ENCODE assay signal across 8 cellular contexts in the genomic region with DNA sequence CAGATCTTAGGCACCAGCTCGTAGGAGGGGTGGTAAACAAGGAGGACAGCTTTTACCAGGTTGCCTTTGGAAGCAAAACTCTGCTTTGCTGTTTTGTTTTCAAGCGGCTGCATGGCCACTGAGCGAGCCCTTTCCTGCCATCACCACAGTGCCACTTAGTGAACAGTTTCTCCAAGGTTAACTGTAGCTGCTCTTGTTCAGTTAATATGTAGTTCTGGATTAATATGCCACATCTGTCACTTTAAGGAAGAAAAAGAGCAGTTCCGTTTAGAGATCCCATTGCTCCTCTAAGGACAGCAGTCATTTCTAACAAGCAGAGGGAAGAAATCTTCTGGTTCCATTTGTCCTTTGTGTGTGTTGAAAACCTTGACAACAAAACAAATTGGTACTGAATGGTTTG. TPM values are rescaled to one million over a fixed set of nuclear protein-coding genes. Genes with fewer than 3 reads are reported as not detected.
DNase-seq lines count a peak whose midpoint lies in the region; ATAC-seq and TF ChIP-seq lines count a peak whose summit lies in the region.

No MANE protein-coding gene starts in this region.

- H3K4me1 ChIP-seq in right cardiac atrium (ENCODE audit: control insufficient read depth, insufficient read depth, low read length) (peaks cover 6% of the 10 kb centered on the region), psoas muscle (peaks cover 34% of the 10 kb centered on the region)

- H3K27me3 ChIP-seq in WERI-Rb-1 (ENCODE audit: insufficient read depth, low read depth, severe bottlenecking) (no peaks in the 10 kb centered on the region), right cardiac atrium (ENCODE audit: control insufficient read depth, insufficient read depth) (no peaks in the 10 kb centered on the region), psoas muscle (ENCODE audit: insufficient read depth in 3 of 3, low read length in 2 of 3) (no peaks in the 10 kb centered on the region)

- intact Hi-C loops in right cardiac atrium (cut with DNase I) = no loop called here
- intact Hi-C loops in psoas muscle (cut with DNase I) = no loop called here

- POLR2A ChIA-PET in HEK293T (lab: Yijun Ruan, JAX) = interaction anchor here (0.6 to 1.6 kb wide), 5 partner anchors 9 to 118 kb away, joined by 3 to 6 read pairs (median 3); no protein-coding TSS in a partner anchor

- WGBS in right cardiac atrium = 28% methylated on average over 4 of the region's 4 CpGs
- 21 to 45% (median 28%) methylated on average over 4 of the region's 4 CpGs for WGBS in psoas muscle, 3 donors

- peak overlapping the region; percentile 21 for H3K4me3 ChIP-seq in WERI-Rb-1 (ENCODE audit: low read depth, low read length)
- no peak overlapping the region for H3K4me3 ChIP-seq in right cardiac atrium (ENCODE audit: low read length)
- peak overlapping the region; percentile 33 for H3K4me3 ChIP-seq in psoas muscle

- DNase-seq in DMS 273 treated with DMSO at 0.1 percent for 48 hours (lab: John Stamatoyannopoulos, UW) = peak; percentile 32
- no peak for DNase-seq in WERI-Rb-1
- DNase-seq in right cardiac atrium = no peak
- no peak for DNase-seq in psoas muscle
- DNase-seq in substantia nigra (lab: John Stamatoyannopoulos, UW) = no peak
- DNase-seq in HEK293T (ENCODE audit: extremely low spot score) = no peak
- no peak for DNase-seq in NCI-H1930 (lab: John Stamatoyannopoulos, UW)

- H3K36me3 ChIP-seq in WERI-Rb-1 (no peaks in the 10 kb centered on the region), psoas muscle (ENCODE audit: insufficient read depth in 1 of 2, low read depth in 1 of 2) (no peaks in the 10 kb centered on the region)

- CTCF ChIA-PET in HEK293T (lab: Yijun Ruan, JAX) = interaction anchor here (0.8 to 1.2 kb wide), 4 partner anchors 8 to 56 kb away, joined by 3 read pairs; no protein-coding TSS in a partner anchor

- peak; percentile 49 to 54 for ATAC-seq in right cardiac atrium
- peak in 3 of 4 donors; percentile 23 to 46 (median 25) for ATAC-seq in psoas muscle
- ATAC-seq in GM21423 (IDR thresholded peaks at IDR 0.05; ENCODE audit: unreplicated experiment) = no peak

- no peak for TF ChIP-seq CTCF in WERI-Rb-1 (IDR thresholded peaks at IDR 0.05; ENCODE audit: low read depth, low read length)
- TF ChIP-seq CTCF in psoas muscle (IDR thresholded peaks at IDR 0.05) = no peak

- H3K9me3 ChIP-seq in WERI-Rb-1 (ENCODE audit: severe bottlenecking) (peaks cover 11% of the 10 kb centered on the region), right cardiac atrium (ENCODE audit: control insufficient read depth, low read length) (no peaks in the 10 kb centered on the region), psoas muscle (no peaks in the 10 kb centered on the region)

- H3K27ac ChIP-seq in WERI-Rb-1 (peak overlapping the region; percentile 89), right cardiac atrium (ENCODE audit: low read length) (peak overlapping the region; percentile 95), psoas muscle (peak overlapping the region; percentile 75), substantia nigra (ENCODE audit: low read depth, low read length, poor library complexity, severe bottlenecking) (no peak overlapping the region)

TF ChIP-seq in HEK293T, 16 proteins besides CTCF, POLR2A, EP300 and RAD21:
- no peak for TF ChIP-seq ARNT (IDR thresholded peaks at IDR 0.05)
- no peak for TF ChIP-seq SP1 (IDR thresholded peaks at IDR 0.05)
- no peak for TF ChIP-seq TARDBP (IDR thresholded peaks at IDR 0.05)
- TF ChIP-seq HDGF (IDR thresholded peaks at IDR 0.05; ENCODE audit: borderline replicate concordance) = no peak

RNA-seq across cellular contexts. Expression of a gene that starts 10.4 kb away (rescaled TPM):
- total RNA-seq in right cardiac atrium = 10 to 100 TPM; 32.9 to 48.2 (median 41.9) TPM
- polyA plus RNA-seq in right cardiac atrium = 21.7 TPM
- total RNA-seq in psoas muscle = 10 to 100 TPM; 30.6 to 41.0 (median 34.5) TPM
- 10 to 100 TPM; 15.5 to 31.2 (median 26.4) TPM for polyA plus RNA-seq in psoas muscle
